Comparison of ENCODE assay signal across 1 cellular context in the genomic region with DNA sequence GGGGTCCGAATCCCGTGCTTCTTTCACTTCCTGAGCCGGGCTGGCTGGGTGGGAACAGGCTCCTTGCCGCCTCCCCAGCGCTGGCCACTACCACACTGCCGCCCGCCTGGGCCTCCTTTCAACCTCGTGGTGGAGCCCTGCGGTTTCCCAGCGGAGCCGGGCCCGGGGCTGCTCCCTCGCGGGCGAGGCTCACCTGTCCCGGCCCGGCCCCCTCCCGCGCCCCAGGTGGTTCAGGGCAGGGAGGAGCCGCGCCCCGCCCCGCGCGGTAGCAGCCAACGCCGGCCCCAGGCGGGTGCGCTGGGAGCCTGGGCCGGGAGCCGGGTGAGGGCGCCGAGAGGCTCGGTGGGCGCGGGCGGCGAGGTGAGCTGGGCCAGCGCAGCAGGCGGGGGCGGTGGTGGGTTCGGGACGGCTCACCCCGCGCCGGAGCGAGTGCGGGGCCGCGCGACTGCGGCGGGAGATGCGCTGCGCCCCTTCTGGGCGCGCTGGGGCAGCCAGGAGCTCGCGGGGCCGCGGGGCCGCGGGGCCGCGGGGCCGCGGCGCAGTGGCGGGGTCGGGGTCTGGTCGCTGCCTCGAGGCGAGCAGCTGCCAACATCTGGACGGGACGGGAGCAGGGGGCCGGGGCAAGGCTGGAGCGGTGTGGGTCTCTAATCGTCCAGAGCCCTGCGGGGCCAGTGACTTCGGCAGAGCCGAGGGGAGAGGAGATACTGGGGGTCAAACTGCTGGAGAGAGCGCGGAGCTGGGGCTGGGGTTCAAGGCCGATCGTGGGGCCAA.
TF ChIP-seq lines count a peak whose summit lies in the region.

LYPD6B (plus strand) TSS at position 258 of the 771 bp plus-strand sequence. CDS start 92,250 bp downstream, outside the sequence.

TF ChIP-seq in GM23338, 12 proteins besides CTCF, POLR2A, EP300 and RAD21 (continued from another document):
- TF ChIP-seq, protein P1, sequence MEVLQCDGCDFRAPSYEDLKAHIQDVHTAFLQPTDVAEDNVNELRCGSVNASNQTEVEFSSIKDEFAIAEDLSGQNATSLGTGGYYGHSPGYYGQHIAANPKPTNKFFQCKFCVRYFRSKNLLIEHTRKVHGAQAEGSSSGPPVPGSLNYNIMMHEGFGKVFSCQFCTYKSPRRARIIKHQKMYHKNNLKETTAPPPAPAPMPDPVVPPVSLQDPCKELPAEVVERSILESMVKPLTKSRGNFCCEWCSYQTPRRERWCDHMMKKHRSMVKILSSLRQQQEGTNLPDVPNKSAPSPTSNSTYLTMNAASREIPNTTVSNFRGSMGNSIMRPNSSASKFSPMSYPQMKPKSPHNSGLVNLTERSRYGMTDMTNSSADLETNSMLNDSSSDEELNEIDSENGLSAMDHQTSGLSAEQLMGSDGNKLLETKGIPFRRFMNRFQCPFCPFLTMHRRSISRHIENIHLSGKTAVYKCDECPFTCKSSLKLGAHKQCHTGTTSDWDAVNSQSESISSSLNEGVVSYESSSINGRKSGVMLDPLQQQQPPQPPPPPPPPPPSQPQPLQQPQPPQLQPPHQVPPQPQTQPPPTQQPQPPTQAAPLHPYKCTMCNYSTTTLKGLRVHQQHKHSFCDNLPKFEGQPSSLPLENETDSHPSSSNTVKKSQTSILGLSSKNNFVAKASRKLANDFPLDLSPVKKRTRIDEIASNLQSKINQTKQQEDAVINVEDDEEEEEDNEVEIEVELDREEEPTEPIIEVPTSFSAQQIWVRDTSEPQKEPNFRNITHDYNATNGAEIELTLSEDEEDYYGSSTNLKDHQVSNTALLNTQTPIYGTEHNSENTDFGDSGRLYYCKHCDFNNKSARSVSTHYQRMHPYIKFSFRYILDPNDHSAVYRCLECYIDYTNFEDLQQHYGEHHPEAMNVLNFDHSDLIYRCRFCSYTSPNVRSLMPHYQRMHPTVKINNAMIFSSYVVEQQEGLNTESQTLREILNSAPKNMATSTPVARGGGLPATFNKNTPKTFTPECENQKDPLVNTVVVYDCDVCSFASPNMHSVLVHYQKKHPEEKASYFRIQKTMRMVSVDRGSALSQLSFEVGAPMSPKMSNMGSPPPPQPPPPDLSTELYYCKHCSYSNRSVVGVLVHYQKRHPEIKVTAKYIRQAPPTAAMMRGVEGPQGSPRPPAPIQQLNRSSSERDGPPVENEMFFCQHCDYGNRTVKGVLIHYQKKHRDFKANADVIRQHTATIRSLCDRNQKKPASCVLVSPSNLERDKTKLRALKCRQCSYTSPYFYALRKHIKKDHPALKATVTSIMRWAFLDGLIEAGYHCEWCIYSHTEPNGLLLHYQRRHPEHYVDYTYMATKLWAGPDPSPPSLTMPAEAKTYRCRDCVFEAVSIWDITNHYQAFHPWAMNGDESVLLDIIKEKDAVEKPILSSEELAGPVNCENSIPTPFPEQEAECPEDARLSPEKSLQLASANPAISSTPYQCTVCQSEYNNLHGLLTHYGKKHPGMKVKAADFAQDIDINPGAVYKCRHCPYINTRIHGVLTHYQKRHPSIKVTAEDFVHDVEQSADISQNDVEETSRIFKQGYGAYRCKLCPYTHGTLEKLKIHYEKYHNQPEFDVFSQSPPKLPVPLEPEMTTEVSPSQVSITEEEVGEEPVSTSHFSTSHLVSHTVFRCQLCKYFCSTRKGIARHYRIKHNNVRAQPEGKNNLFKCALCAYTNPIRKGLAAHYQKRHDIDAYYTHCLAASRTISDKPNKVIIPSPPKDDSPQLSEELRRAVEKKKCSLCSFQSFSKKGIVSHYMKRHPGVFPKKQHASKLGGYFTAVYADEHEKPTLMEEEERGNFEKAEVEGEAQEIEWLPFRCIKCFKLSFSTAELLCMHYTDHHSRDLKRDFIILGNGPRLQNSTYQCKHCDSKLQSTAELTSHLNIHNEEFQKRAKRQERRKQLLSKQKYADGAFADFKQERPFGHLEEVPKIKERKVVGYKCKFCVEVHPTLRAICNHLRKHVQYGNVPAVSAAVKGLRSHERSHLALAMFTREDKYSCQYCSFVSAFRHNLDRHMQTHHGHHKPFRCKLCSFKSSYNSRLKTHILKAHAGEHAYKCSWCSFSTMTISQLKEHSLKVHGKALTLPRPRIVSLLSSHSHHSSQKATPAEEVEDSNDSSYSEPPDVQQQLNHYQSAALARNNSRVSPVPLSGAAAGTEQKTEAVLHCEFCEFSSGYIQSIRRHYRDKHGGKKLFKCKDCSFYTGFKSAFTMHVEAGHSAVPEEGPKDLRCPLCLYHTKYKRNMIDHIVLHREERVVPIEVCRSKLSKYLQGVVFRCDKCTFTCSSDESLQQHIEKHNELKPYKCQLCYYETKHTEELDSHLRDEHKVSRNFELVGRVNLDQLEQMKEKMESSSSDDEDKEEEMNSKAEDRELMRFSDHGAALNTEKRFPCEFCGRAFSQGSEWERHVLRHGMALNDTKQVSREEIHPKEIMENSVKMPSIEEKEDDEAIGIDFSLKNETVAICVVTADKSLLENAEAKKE (CRISPR knock-in tag; IDR thresholded peaks at IDR 0.05): no peak
- TF ChIP-seq, protein P2, sequence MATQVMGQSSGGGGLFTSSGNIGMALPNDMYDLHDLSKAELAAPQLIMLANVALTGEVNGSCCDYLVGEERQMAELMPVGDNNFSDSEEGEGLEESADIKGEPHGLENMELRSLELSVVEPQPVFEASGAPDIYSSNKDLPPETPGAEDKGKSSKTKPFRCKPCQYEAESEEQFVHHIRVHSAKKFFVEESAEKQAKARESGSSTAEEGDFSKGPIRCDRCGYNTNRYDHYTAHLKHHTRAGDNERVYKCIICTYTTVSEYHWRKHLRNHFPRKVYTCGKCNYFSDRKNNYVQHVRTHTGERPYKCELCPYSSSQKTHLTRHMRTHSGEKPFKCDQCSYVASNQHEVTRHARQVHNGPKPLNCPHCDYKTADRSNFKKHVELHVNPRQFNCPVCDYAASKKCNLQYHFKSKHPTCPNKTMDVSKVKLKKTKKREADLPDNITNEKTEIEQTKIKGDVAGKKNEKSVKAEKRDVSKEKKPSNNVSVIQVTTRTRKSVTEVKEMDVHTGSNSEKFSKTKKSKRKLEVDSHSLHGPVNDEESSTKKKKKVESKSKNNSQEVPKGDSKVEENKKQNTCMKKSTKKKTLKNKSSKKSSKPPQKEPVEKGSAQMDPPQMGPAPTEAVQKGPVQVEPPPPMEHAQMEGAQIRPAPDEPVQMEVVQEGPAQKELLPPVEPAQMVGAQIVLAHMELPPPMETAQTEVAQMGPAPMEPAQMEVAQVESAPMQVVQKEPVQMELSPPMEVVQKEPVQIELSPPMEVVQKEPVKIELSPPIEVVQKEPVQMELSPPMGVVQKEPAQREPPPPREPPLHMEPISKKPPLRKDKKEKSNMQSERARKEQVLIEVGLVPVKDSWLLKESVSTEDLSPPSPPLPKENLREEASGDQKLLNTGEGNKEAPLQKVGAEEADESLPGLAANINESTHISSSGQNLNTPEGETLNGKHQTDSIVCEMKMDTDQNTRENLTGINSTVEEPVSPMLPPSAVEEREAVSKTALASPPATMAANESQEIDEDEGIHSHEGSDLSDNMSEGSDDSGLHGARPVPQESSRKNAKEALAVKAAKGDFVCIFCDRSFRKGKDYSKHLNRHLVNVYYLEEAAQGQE (IDR thresholded peaks at IDR 0.05; ENCODE audit: unreplicated experiment): no peak
- TF ChIP-seq EZH2 (IDR thresholded peaks at IDR 0.05; ENCODE audit: low read depth, unreplicated experiment): no peak
